ENCODE assay signal across 1 cellular context in the genomic region with DNA sequence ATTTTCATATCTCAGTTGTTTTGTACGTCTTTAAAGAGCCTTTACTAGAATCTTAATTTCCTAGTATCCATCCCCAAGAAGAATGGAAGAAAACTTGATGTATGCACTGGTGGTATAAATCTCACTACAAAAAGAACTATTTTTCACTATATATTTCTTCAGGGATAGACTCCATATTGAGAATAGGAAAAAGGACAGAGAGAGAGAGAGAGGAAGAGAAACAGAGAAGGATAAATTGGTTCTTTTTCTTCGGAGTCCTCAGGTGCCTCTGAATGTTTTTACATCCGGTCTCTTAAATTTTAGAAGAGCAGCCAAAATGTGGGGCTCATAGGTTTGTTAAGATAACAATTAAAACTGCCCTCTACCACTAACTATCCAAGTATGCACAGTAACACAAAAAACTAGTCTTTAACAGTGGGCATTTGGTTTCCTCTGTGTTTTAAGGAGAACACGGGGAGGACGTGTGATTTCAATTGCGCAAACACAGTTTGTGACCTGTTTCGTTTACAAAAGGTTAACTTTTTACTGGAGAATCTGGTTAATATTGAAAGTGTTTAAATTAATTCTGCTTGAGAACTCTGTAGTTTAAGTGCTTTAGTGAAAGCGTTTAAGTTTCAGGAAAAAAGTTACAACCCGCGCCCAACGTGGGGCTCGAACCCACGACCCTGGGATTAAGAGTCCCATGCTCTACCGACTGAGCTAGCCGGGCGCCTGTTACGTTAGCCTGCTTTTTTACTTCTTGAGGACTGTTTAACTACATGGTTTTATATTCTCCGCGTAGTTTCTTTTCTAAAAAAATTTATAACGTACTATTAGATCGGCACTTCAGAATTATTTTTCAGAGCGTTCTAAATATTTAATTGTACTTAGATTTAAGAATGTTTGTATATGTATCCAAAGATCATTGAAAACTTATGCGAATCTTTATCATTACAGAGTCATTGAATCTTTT.
A peak's percentile ranks its signal among the peaks of the same experiment; 100 is the strongest.
TF ChIP-seq lines count a peak whose summit lies in the region.

No MANE protein-coding gene starts in this region.

TF ChIP-seq in K562, 482 proteins besides CTCF, POLR2A, EP300 and RAD21 (continued from another document and continues in another):
- TF ChIP-seq MGA (IDR thresholded peaks at IDR 0.05), result no peak
- TF ChIP-seq MAFG (tag; conservative IDR thresholded peaks at IDR 0.05), result no peak
- no peak for TF ChIP-seq MLLT1 (IDR thresholded peaks at IDR 0.05)
- no peak for TF ChIP-seq ESRRA (IDR thresholded peaks at IDR 0.05; ENCODE audit: borderline replicate concordance, low read depth)
- TF ChIP-seq RB1 (IDR thresholded peaks at IDR 0.05; ENCODE audit: low read depth), result no peak
- TF ChIP-seq ZNF644 (tag; IDR thresholded peaks at IDR 0.05; ENCODE audit: low read depth), result no peak
- TF ChIP-seq NR3C1 (CRISPR knock-in tag; IDR thresholded peaks at IDR 0.05), result no peak
- no peak for TF ChIP-seq SIX5 (IDR thresholded peaks at IDR 0.05; ENCODE audit: borderline replicate concordance in 1 of 2, insufficient read depth in 1 of 2, low read depth in 1 of 2, low read length in 2 of 2)
- no peak for TF ChIP-seq CBX8 (IDR thresholded peaks at IDR 0.05; ENCODE audit: borderline replicate concordance, extremely low read depth, low read depth, low read length, poor library complexity, severe bottlenecking)
- TF ChIP-seq CREB1 (IDR thresholded peaks at IDR 0.05), result no peak
- no peak for TF ChIP-seq CREB1 (CRISPR knock-in tag; IDR thresholded peaks at IDR 0.05)
- no peak for TF ChIP-seq SIN3B (IDR thresholded peaks at IDR 0.05; ENCODE audit: low read depth)
- TF ChIP-seq CSDE1 (IDR thresholded peaks at IDR 0.05), result peak in 1 of 2 experiments; percentile 58; a peak in 1 of 4 replicates
- no peak for TF ChIP-seq FOXJ2 (tag; IDR thresholded peaks at IDR 0.05)
- no peak for TF ChIP-seq ARHGAP35 (IDR thresholded peaks at IDR 0.05; ENCODE audit: partially characterized antibody)
- no peak for TF ChIP-seq ARID3A (IDR thresholded peaks at IDR 0.05; ENCODE audit: borderline replicate concordance, low read depth, low read length)
- TF ChIP-seq SP2 (IDR thresholded peaks at IDR 0.05; ENCODE audit: extremely low read depth, low read depth, low read length, poor library complexity, severe bottlenecking), result no peak
- TF ChIP-seq NR4A1 (CRISPR knock-in tag; IDR thresholded peaks at IDR 0.05), result no peak
- TF ChIP-seq NR4A1 (tag; IDR thresholded peaks at IDR 0.05), result no peak
- no peak for TF ChIP-seq BCOR (IDR thresholded peaks at IDR 0.05)
- no peak for TF ChIP-seq ZBTB11 (CRISPR knock-in tag; IDR thresholded peaks at IDR 0.05)
- TF ChIP-seq EZH2 (IDR thresholded peaks at IDR 0.05; ENCODE audit: borderline replicate concordance, low read depth, low read length), result no peak
- no peak for TF ChIP-seq ZC3H11A (IDR thresholded peaks at IDR 0.05; ENCODE audit: low read depth, low read length)
- TF ChIP-seq ZNF24 (IDR thresholded peaks at IDR 0.05), result no peak
- no peak for TF ChIP-seq USF2 (CRISPR knock-in tag; IDR thresholded peaks at IDR 0.05)
- TF ChIP-seq BRD4 (IDR thresholded peaks at IDR 0.05), result peak; percentile 95; the same call in 1 of the 2 replicates
- no peak for TF ChIP-seq ZBTB17 (CRISPR knock-in tag; IDR thresholded peaks at IDR 0.05)
- TF ChIP-seq ID3 (CRISPR knock-in tag; IDR thresholded peaks at IDR 0.05), result no peak
- TF ChIP-seq ID3 (tag; IDR thresholded peaks at IDR 0.05), result no peak
- TF ChIP-seq TEAD2 (tag; IDR thresholded peaks at IDR 0.05), result no peak
- no peak for TF ChIP-seq NRF1 (conservative IDR thresholded peaks at IDR 0.05 in 1 of 2, IDR thresholded peaks at IDR 0.05 in 1 of 2)
- no peak for TF ChIP-seq EWSR1 (IDR thresholded peaks at IDR 0.05; ENCODE audit: borderline replicate concordance, low read depth, partially characterized antibody)
- TF ChIP-seq ZBTB1 (CRISPR knock-in tag; IDR thresholded peaks at IDR 0.05; ENCODE audit: borderline replicate concordance, low read depth), result no peak
- no peak for TF ChIP-seq ILK (tag; IDR thresholded peaks at IDR 0.05; ENCODE audit: borderline replicate concordance, low read depth)
- TF ChIP-seq, protein P1, sequence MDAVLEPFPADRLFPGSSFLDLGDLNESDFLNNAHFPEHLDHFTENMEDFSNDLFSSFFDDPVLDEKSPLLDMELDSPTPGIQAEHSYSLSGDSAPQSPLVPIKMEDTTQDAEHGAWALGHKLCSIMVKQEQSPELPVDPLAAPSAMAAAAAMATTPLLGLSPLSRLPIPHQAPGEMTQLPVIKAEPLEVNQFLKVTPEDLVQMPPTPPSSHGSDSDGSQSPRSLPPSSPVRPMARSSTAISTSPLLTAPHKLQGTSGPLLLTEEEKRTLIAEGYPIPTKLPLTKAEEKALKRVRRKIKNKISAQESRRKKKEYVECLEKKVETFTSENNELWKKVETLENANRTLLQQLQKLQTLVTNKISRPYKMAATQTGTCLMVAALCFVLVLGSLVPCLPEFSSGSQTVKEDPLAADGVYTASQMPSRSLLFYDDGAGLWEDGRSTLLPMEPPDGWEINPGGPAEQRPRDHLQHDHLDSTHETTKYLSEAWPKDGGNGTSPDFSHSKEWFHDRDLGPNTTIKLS (IDR thresholded peaks at IDR 0.05; ENCODE audit: borderline replicate concordance, low read depth), result no peak
- TF ChIP-seq ETV5 (CRISPR knock-in tag; IDR thresholded peaks at IDR 0.05; ENCODE audit: low read depth), result no peak
- TF ChIP-seq ZNF77 (CRISPR knock-in tag; IDR thresholded peaks at IDR 0.05), result no peak
